27 cellular contexts compared by ENCODE assay signal in genomic region chr9:77474903-77475302, GRCh38.
DNase-seq lines count a peak whose midpoint lies in the region; ATAC-seq, FAIRE-seq and TF ChIP-seq lines count a peak whose summit lies in the region.
"Had no signal": no experiment of that assay in that cellular context is flagged by ENCODE, and none has a peak within 500 bp of the region (broad histone marks: within the 10 kb centered on the region; RNA-seq: fewer than 3 reads in every experiment).

No MANE protein-coding gene starts in this region.

- H3K9me3 Mint-ChIP-seq in activated CD4-positive, alpha-beta T cell treated with anti-CD3 and anti-CD28 coated beads for 36 hours (ENCODE audit: low read depth), result peaks cover 6% of the 10 kb centered on the region
- peaks cover 7% of the 10 kb centered on the region for H3K9me3 Mint-ChIP-seq in activated naive CD8-positive, alpha-beta T cell treated with anti-CD3 and anti-CD28 coated beads, Interleukin-2, amount 10 ng/mL, durations not matched to agents 7 days and 5 days
- peaks cover 12% of the 10 kb centered on the region for H3K9me3 Mint-ChIP-seq in activated naive CD8-positive, alpha-beta T cell treated with anti-CD3 and anti-CD28 coated beads for 36 hours
- peaks cover 3 to 10% of the 10 kb centered on the region in 2 donors for H3K9me3 Mint-ChIP-seq in activated T-cell treated with anti-CD3 and anti-CD28 coated beads, Interleukin-2, amount 50 U/mL, for 72 hours

- CTCF ChIA-PET in activated CD4-positive, alpha-beta T cell treated with anti-CD3 and anti-CD28 coated beads for 36 hours (lab: Charles Lee), result interaction anchor here (1.2 to 3.3 kb wide), 2 partner anchors 14 to 17 kb away, joined by 3 to 27 read pairs; no protein-coding TSS in a partner anchor
- CTCF ChIA-PET in HepG2 (lab: Yijun Ruan, JAX; ENCODE audit: low intra/inter-chr PET ratio, low total read pairs), result no interaction called here

- peak overlapping the region; percentile 94 for H3K27ac Mint-ChIP-seq in activated CD4-positive, alpha-beta T cell treated with anti-CD3 and anti-CD28 coated beads for 36 hours
- H3K27ac Mint-ChIP-seq in activated naive CD8-positive, alpha-beta T cell treated with anti-CD3 and anti-CD28 coated beads, Interleukin-2, amount 10 ng/mL, durations not matched to agents 7 days and 5 days, result peak overlapping the region; percentile 96
- H3K27ac Mint-ChIP-seq in activated naive CD8-positive, alpha-beta T cell treated with anti-CD3 and anti-CD28 coated beads for 36 hours, result no peak overlapping the region
- no peak overlapping the region for H3K27ac Mint-ChIP-seq in activated T-cell treated with anti-CD3 and anti-CD28 coated beads, Interleukin-2, amount 50 U/mL, for 72 hours

- TF ChIP-seq RAD21 in HepG2 (CRISPR knock-in tag; IDR thresholded peaks at IDR 0.05), result no peak

- no peaks in the 10 kb centered on the region for H3K27me3 Mint-ChIP-seq in activated CD4-positive, alpha-beta T cell treated with anti-CD3 and anti-CD28 coated beads for 36 hours
- no peaks in the 10 kb centered on the region for H3K27me3 Mint-ChIP-seq in activated naive CD8-positive, alpha-beta T cell treated with anti-CD3 and anti-CD28 coated beads, Interleukin-2, amount 10 ng/mL, durations not matched to agents 7 days and 5 days
- no peaks in the 10 kb centered on the region for H3K27me3 Mint-ChIP-seq in activated naive CD8-positive, alpha-beta T cell treated with anti-CD3 and anti-CD28 coated beads for 36 hours
- no peaks in the 10 kb centered on the region for H3K27me3 Mint-ChIP-seq in activated T-cell treated with anti-CD3 and anti-CD28 coated beads, Interleukin-2, amount 50 U/mL, for 72 hours (ENCODE audit: low read depth)

- no peak overlapping the region for H3K4me2 ChIP-seq in HepG2 (ENCODE audit: low read depth, low read length)

- POLR2A ChIA-PET in activated CD4-positive, alpha-beta T cell treated with anti-CD3 and anti-CD28 coated beads for 36 hours (lab: Charles Lee), result no interaction called here
- POLR2A ChIA-PET in activated naive CD8-positive, alpha-beta T cell treated with anti-CD3 and anti-CD28 coated beads, Interleukin-2, amount 10 ng/mL, durations not matched to agents 7 days and 5 days (lab: Charles Lee), result no interaction called here
- POLR2A ChIA-PET in HepG2 (lab: Yijun Ruan, JAX), result no interaction called here

- BruUV-seq in HepG2 (replicated peaks; lab: Mats Ljungman, UMichigan), result no TSS peak

- no peak for DNase-seq in activated CD4-positive, alpha-beta T cell treated with anti-CD3 and anti-CD28 coated beads for 36 hours
- DNase-seq in activated CD4-positive, alpha-beta T cell treated with anti-CD3 and anti-CD28 coated beads, Interleukin-2, amount 50 U/mL, for 4 hours, result no peak
- DNase-seq in activated naive CD8-positive, alpha-beta T cell treated with anti-CD3 and anti-CD28 coated beads, Interleukin-2, amount 10 ng/mL, durations not matched to agents 7 days and 5 days, result no peak
- no peak for DNase-seq in activated naive CD8-positive, alpha-beta T cell treated with anti-CD3 and anti-CD28 coated beads for 36 hours
- DNase-seq in HepG2 (ENCODE audit: low spot score), result no peak
- no peak for DNase-seq in cerebellum (ENCODE audit: low spot score)
- DNase-seq in activated T-cell treated with anti-CD3 and anti-CD28 coated beads, Interleukin-2, amount 50 U/mL, for 72 hours, result no peak
- DNase-seq: ACHN, DMS53, GDM1, Kasumi-1, MG63, NCI-H1417, NCI-H1694 treated with DMSO at 0.1 percent for 48 hours, NCI-H2081 treated with DMSO at 0.1 percent for 48 hours, NCI-H2171 treated with DMSO at 0.1 percent for 48 hours, NCI-H524 treated with DMSO at 0.1 percent for 48 hours, NCI-H82, SIG-M5 had no signal

- intact Hi-C loops in activated CD4-positive, alpha-beta T cell treated with anti-CD3 and anti-CD28 coated beads for 36 hours (cut with DNase I, micrococcal nuclease), result loop anchor here (5.0 to 10.0 kb wide), 6 partner anchors 252 to 820 kb away; partner anchors contain the start of genes GNAQ (in 1 of the 2) and PSAT1 (in 1 of the 2)
- intact Hi-C loops in HepG2 (cut with micrococcal nuclease; ENCODE audit: unreplicated experiment), result no loop called here

- no peak for FAIRE-seq in HepG2 (lab: Jason Lieb, UNC)
- FAIRE-seq: D721Med, GM19239, H1 had no signal

- H3K36me3 Mint-ChIP-seq in activated CD4-positive, alpha-beta T cell treated with anti-CD3 and anti-CD28 coated beads for 36 hours (ENCODE audit: low read depth), result no peaks in the 10 kb centered on the region
- peaks cover 5% of the 10 kb centered on the region for H3K36me3 Mint-ChIP-seq in activated naive CD8-positive, alpha-beta T cell treated with anti-CD3 and anti-CD28 coated beads, Interleukin-2, amount 10 ng/mL, durations not matched to agents 7 days and 5 days
- H3K36me3 Mint-ChIP-seq in activated naive CD8-positive, alpha-beta T cell treated with anti-CD3 and anti-CD28 coated beads for 36 hours, result peaks cover 9% of the 10 kb centered on the region
- peaks cover 7 to 15% of the 10 kb centered on the region in 2 donors for H3K36me3 Mint-ChIP-seq in activated T-cell treated with anti-CD3 and anti-CD28 coated beads, Interleukin-2, amount 50 U/mL, for 72 hours (ENCODE audit: insufficient read depth in 2 of 2)

- TF ChIP-seq EP300 in HepG2 (IDR thresholded peaks at IDR 0.05; ENCODE audit: low read depth in 2 of 2, low read length in 2 of 2) (no peak), HepG2 (CRISPR knock-in tag; IDR thresholded peaks at IDR 0.05; ENCODE audit: borderline replicate concordance) (no peak)

- H3K36me3 ChIP-seq in mucosa of rectum (ENCODE audit: control insufficient read depth in 2 of 2, insufficient read depth in 2 of 2, low read length in 2 of 2), result no peaks in the 10 kb centered on the region
- H3K36me3 ChIP-seq in HepG2 (replicated peaks in 1 of 2; ENCODE audit: control insufficient read depth in 1 of 2, insufficient read depth in 2 of 2, low read length in 2 of 2), result no peaks in the 10 kb centered on the region
- H3K36me3 ChIP-seq: BLaER1, MG63 had no signal

- H3K4me1 Mint-ChIP-seq in activated CD4-positive, alpha-beta T cell treated with anti-CD3 and anti-CD28 coated beads for 36 hours, result peaks cover 31% of the 10 kb centered on the region
- peaks cover 31% of the 10 kb centered on the region for H3K4me1 Mint-ChIP-seq in activated naive CD8-positive, alpha-beta T cell treated with anti-CD3 and anti-CD28 coated beads, Interleukin-2, amount 10 ng/mL, durations not matched to agents 7 days and 5 days
- H3K4me1 Mint-ChIP-seq in activated naive CD8-positive, alpha-beta T cell treated with anti-CD3 and anti-CD28 coated beads for 36 hours, result peaks cover 20% of the 10 kb centered on the region
- peaks cover 30% of the 10 kb centered on the region for H3K4me1 Mint-ChIP-seq in activated T-cell treated with anti-CD3 and anti-CD28 coated beads, Interleukin-2, amount 50 U/mL, for 72 hours (ENCODE audit: low read depth)

- H3K27me3 ChIP-seq in mucosa of rectum (ENCODE audit: control insufficient read depth in 2 of 2, insufficient read depth in 2 of 2, low read length in 2 of 2), result no peaks in the 10 kb centered on the region
- H3K27me3 ChIP-seq in HepG2 (ENCODE audit: control insufficient read depth in 1 of 2, insufficient read depth in 2 of 2, low read length in 2 of 2), result no peaks in the 10 kb centered on the region
- H3K27me3 ChIP-seq: BLaER1, MG63 had no signal

- peaks cover 0 to 7% of the 10 kb centered on the region in 2 donors for H3K4me1 ChIP-seq in mucosa of rectum (ENCODE audit: control insufficient read depth in 2 of 2, insufficient read depth in 2 of 2, low read length in 2 of 2)
- H3K4me1 ChIP-seq in HepG2 (ENCODE audit: insufficient read depth, low read length), result no peaks in the 10 kb centered on the region

- TF ChIP-seq POLR2A in HepG2 (IDR thresholded peaks at IDR 0.05; ENCODE audit: insufficient read depth in 1 of 2, low read depth in 2 of 2, low read length in 2 of 2), result no peak

- H3K9ac ChIP-seq in mucosa of rectum (ENCODE audit: low read depth in 1 of 2, low read length in 2 of 2) (no peak overlapping the region), HepG2 (ENCODE audit: insufficient read depth, low read depth, low read length) (no peak overlapping the region)
- H3K9ac ChIP-seq: BLaER1 had no signal

- in situ Hi-C loops in HepG2 (cut with HindIII; ENCODE audit: extremely low pct_ligation_motif_present, low pct_unique_long_range_greater_than_20kb), result loop anchor here (25.0 kb wide), 1 partner anchor 637 kb away; no protein-coding TSS in a partner anchor

- no peak overlapping the region for H3K4me3 ChIP-seq in mucosa of rectum (ENCODE audit: low read length in 2 of 2)
- no peak overlapping the region for H3K4me3 ChIP-seq in HepG2 (replicated peaks in 1 of 3; ENCODE audit: insufficient read depth in 1 of 3, low read depth in 2 of 3, low read length in 3 of 3)
- H3K4me3 ChIP-seq: BLaER1, MG63 had no signal

- H3K27ac ChIP-seq in mucosa of rectum (ENCODE audit: low read depth in 2 of 2, low read length in 2 of 2) (peak overlapping the region; percentile 58 to 61), HepG2 (ENCODE audit: extremely low read length, insufficient read depth, low read length) (no peak overlapping the region)
- H3K27ac ChIP-seq: 22Rv1, BLaER1 had no signal

- H3K79me2 ChIP-seq in HepG2 (ENCODE audit: insufficient read depth, low read length), result no peaks in the 10 kb centered on the region

- WGBS in HepG2 (ENCODE audit: low lambda C conversion rate), result 14% methylated on average over 3 of the region's 3 CpGs

- H2AFZ ChIP-seq in HepG2 (ENCODE audit: low read length), result no peak overlapping the region

- H3K4me3 Mint-ChIP-seq in activated CD4-positive, alpha-beta T cell treated with anti-CD3 and anti-CD28 coated beads for 36 hours, result no peak overlapping the region
- H3K4me3 Mint-ChIP-seq in activated naive CD8-positive, alpha-beta T cell treated with anti-CD3 and anti-CD28 coated beads, Interleukin-2, amount 10 ng/mL, durations not matched to agents 7 days and 5 days, result no peak overlapping the region
- no peak overlapping the region for H3K4me3 Mint-ChIP-seq in activated naive CD8-positive, alpha-beta T cell treated with anti-CD3 and anti-CD28 coated beads for 36 hours
- no peak overlapping the region for H3K4me3 Mint-ChIP-seq in activated T-cell treated with anti-CD3 and anti-CD28 coated beads, Interleukin-2, amount 50 U/mL, for 72 hours

- no peak for ATAC-seq in activated CD4-positive, alpha-beta T cell treated with anti-CD3 and anti-CD28 coated beads for 36 hours
- no peak for ATAC-seq in activated naive CD8-positive, alpha-beta T cell treated with anti-CD3 and anti-CD28 coated beads, Interleukin-2, amount 10 ng/mL, durations not matched to agents 7 days and 5 days (ENCODE audit: low read depth)
- ATAC-seq in HepG2, result no peak
- no peak for ATAC-seq in activated T-cell treated with anti-CD3 and anti-CD28 coated beads, Interleukin-2, amount 50 U/mL, for 72 hours (replicated peaks in 1 of 2)
- ATAC-seq: HCT116, Panc1 had no signal

- H3K9me3 ChIP-seq in mucosa of rectum (ENCODE audit: control insufficient read depth in 2 of 2, low read length in 2 of 2) (no peaks in the 10 kb centered on the region), HepG2 (ENCODE audit: low read length) (no peaks in the 10 kb centered on the region)
- H3K9me3 ChIP-seq: MG63 had no signal

- no peaks in the 10 kb centered on the region for H4K20me1 ChIP-seq in HepG2 (ENCODE audit: insufficient read depth, low read length)
- H4K20me1 ChIP-seq: BLaER1 had no signal

- TF ChIP-seq CTCF in HepG2 (CRISPR knock-in tag; IDR thresholded peaks at IDR 0.05), result no peak

TF ChIP-seq in HepG2, 621 proteins besides CTCF, POLR2A, EP300 and RAD21 (continues in another document):
- TF ChIP-seq HNRNPLL (IDR thresholded peaks at IDR 0.05; ENCODE audit: low read depth, low read length, poor library complexity, severe bottlenecking), result no peak

Comparison
In these comparisons a context has a peak if more than half of its experiments do, and no peak if none do; other contexts are left out.
1. H3K27ac Mint-ChIP-seq: peak in activated CD4-positive, alpha-beta T cell treated with anti-CD3 and anti-CD28 coated beads for 36 hours (single experiment) and activated naive CD8-positive, alpha-beta T cell treated with anti-CD3 and anti-CD28 coated beads, Interleukin-2, amount 10 ng/mL, durations not matched to agents 7 days and 5 days (single experiment); none in activated naive CD8-positive, alpha-beta T cell treated with anti-CD3 and anti-CD28 coated beads for 36 hours (single experiment) and activated T-cell treated with anti-CD3 and anti-CD28 coated beads, Interleukin-2, amount 50 U/mL, for 72 hours (single experiment).